ENCODE assay signal across 27 cellular contexts in genomic region chr4:117203231-117203630, GRCh38.
"Had no signal": no experiment of that assay in that cellular context is flagged by ENCODE, and none has a peak within 500 bp of the region (broad histone marks: within the 10 kb centered on the region; RNA-seq: fewer than 3 reads in every experiment).

No MANE protein-coding gene starts in this region.

- H3K9me3 ChIP-seq: colonic mucosa, esophagus muscularis mucosa, esophagus squamous epithelium, gastrocnemius medialis, gastroesophageal sphincter had no signal

- H3K27me3 ChIP-seq: colonic mucosa, dorsolateral prefrontal cortex, esophagus muscularis mucosa, esophagus squamous epithelium, foreskin keratinocyte, gastrocnemius medialis, gastroesophageal sphincter, heart left ventricle, heart right ventricle, hepatocyte had no signal

- DNase-seq: colonic mucosa; cortex of kidney; dermis blood vessel endothelial cell; dorsolateral prefrontal cortex; effector CD4-positive, alpha-beta T cell; effector CD8-positive, alpha-beta T cell; effector memory CD4-positive, alpha-beta T cell; effector memory CD8-positive, alpha-beta T cell; endodermal cell; erythroblast; esophagus squamous epithelium; foreskin fibroblast; foreskin keratinocyte; foreskin melanocyte; gastrocnemius medialis; glutamatergic neuron; head of caudate nucleus; heart left ventricle; heart right ventricle had no signal

- FAIRE-seq: endometrium, endothelial cell of umbilical vein had no signal

- H3K4me3 ChIP-seq: colonic mucosa, coronary artery, dorsolateral prefrontal cortex, esophagus muscularis mucosa, esophagus squamous epithelium, gastrocnemius medialis, gastroesophageal sphincter, heart left ventricle, heart right ventricle, hepatocyte had no signal

- H3K79me2 ChIP-seq: hepatocyte had no signal

- ATAC-seq: effector memory CD8-positive, alpha-beta T cell; esophagus mucosa; foreskin keratinocyte; gastrocnemius medialis; gastroesophageal sphincter; heart left ventricle; heart right ventricle had no signal

- H3K4me1 ChIP-seq: colonic mucosa, esophagus muscularis mucosa, esophagus squamous epithelium, foreskin keratinocyte, gastrocnemius medialis, gastroesophageal sphincter, heart left ventricle, heart right ventricle had no signal

- H3K36me3 ChIP-seq: colonic mucosa, esophagus muscularis mucosa, esophagus squamous epithelium, gastrocnemius medialis, gastroesophageal sphincter, heart left ventricle, heart right ventricle had no signal

- H2AFZ ChIP-seq: hepatocyte had no signal

- H3K27ac ChIP-seq: colonic mucosa, coronary artery, dorsolateral prefrontal cortex, epithelial cell of prostate, esophagus muscularis mucosa, esophagus squamous epithelium, foreskin keratinocyte, gastrocnemius medialis, gastroesophageal sphincter, heart left ventricle, heart right ventricle, hepatocyte had no signal

- H3K4me2 ChIP-seq: hepatocyte had no signal
